Comparison of ENCODE assay signal across 1 cellular context in genomic region chr3:113746069-113746954, GRCh38.
TF ChIP-seq lines count a peak whose summit lies in the region.

NAA50 (minus strand) TSS chr3:113746249; CDS start chr3:113745949, 300 bp downstream.

TF ChIP-seq in HepG2, 621 proteins besides CTCF, POLR2A, EP300 and RAD21 (continued from another document and continues in another):
- TF ChIP-seq IRX3 (CRISPR knock-in tag; IDR thresholded peaks at IDR 0.05; ENCODE audit: borderline replicate concordance, low read depth) (no peak), NPAS2 (CRISPR knock-in tag; IDR thresholded peaks at IDR 0.05; ENCODE audit: borderline replicate concordance) (no peak), TEAD3 (CRISPR knock-in tag; optimal IDR thresholded peaks at IDR 0.05; ENCODE audit: borderline replicate concordance) (peak; percentile 80), HMG20B (CRISPR knock-in tag; conservative IDR thresholded peaks at IDR 0.05) (no peak), ZBTB4 (CRISPR knock-in tag; IDR thresholded peaks at IDR 0.05; ENCODE audit: borderline replicate concordance) (0 out of 2 replicates have a peak, but pooled peaks have one; percentile 6), NR0B2 (CRISPR knock-in tag; IDR thresholded peaks at IDR 0.05) (peak; percentile 83), ZSCAN5A (CRISPR knock-in tag; IDR thresholded peaks at IDR 0.05; ENCODE audit: borderline replicate concordance) (peak; percentile 56; the same call in 1 of the 2 replicates), ZNF776 (CRISPR knock-in tag; IDR thresholded peaks at IDR 0.05) (peak; percentile 82), ZNF614 (CRISPR knock-in tag; IDR thresholded peaks at IDR 0.05; ENCODE audit: borderline replicate concordance) (peak; percentile 49; the same call in 1 of the 2 replicates), AHDC1 (CRISPR knock-in tag; IDR thresholded peaks at IDR 0.05; ENCODE audit: borderline replicate concordance) (no peak), ZNF816 (CRISPR knock-in tag; IDR thresholded peaks at IDR 0.05; ENCODE audit: borderline replicate concordance) (no peak), ZNF766 (CRISPR knock-in tag; IDR thresholded peaks at IDR 0.05; ENCODE audit: borderline replicate concordance) (no peak; the same call in 1 of the 2 replicates), NCOA2 (CRISPR knock-in tag; IDR thresholded peaks at IDR 0.05) (peak; percentile 37; the same call in 1 of the 2 replicates), PAXIP1 (CRISPR knock-in tag; conservative IDR thresholded peaks at IDR 0.05) (peak; percentile 61; the same call in 1 of the 2 replicates), PITX1 (CRISPR knock-in tag; IDR thresholded peaks at IDR 0.05) (no peak; the same call in 1 of the 2 replicates), RORA (CRISPR knock-in tag; IDR thresholded peaks at IDR 0.05) (no peak), SRY (CRISPR knock-in tag; IDR thresholded peaks at IDR 0.05) (no peak; the same call in 1 of the 2 replicates), ZEB1 (IDR thresholded peaks at IDR 0.05; ENCODE audit: insufficient replicate concordance, low read depth) (peak; percentile 17), ZNF660 (CRISPR knock-in tag; IDR thresholded peaks at IDR 0.05; ENCODE audit: borderline replicate concordance, low read depth) (no peak), NFE2 (CRISPR knock-in tag; IDR thresholded peaks at IDR 0.05) (no peak), THAP8 (CRISPR knock-in tag; IDR thresholded peaks at IDR 0.05; ENCODE audit: borderline replicate concordance) (no peak), ZNF335 (CRISPR knock-in tag; IDR thresholded peaks at IDR 0.05) (peak; percentile 60; the same call in 1 of the 2 replicates), WIZ (CRISPR knock-in tag; IDR thresholded peaks at IDR 0.05) (0 out of 2 replicates have a peak, but pooled peaks have one; percentile 20), ZNF615 (CRISPR knock-in tag; IDR thresholded peaks at IDR 0.05; ENCODE audit: borderline replicate concordance) (no peak), ADNP (CRISPR knock-in tag; IDR thresholded peaks at IDR 0.05) (no peak), ZBTB34 (CRISPR knock-in tag; IDR thresholded peaks at IDR 0.05) (peak; percentile 52; the same call in 1 of the 2 replicates), MAF1 (CRISPR knock-in tag; IDR thresholded peaks at IDR 0.05; ENCODE audit: borderline replicate concordance) (0 out of 2 replicates have a peak, but pooled peaks have one; percentile 18), PHB2 (IDR thresholded peaks at IDR 0.05; ENCODE audit: partially characterized antibody) (no peak), RXRA (CRISPR knock-in tag; IDR thresholded peaks at IDR 0.05) (peak; percentile 88), ZNF7 (CRISPR knock-in tag; IDR thresholded peaks at IDR 0.05) (no peak), ZNF788 (CRISPR knock-in tag; IDR thresholded peaks at IDR 0.05; ENCODE audit: borderline replicate concordance) (no peak; the same call in none of the 2 replicates), IRF1 (CRISPR knock-in tag; IDR thresholded peaks at IDR 0.05; ENCODE audit: low read depth) (no peak), POLR2AphosphoS5 (IDR thresholded peaks at IDR 0.05; ENCODE audit: low read depth, low read length) (peak; percentile 74), ZNF354B (CRISPR knock-in tag; IDR thresholded peaks at IDR 0.05) (no peak), ZC3H13 (CRISPR knock-in tag; IDR thresholded peaks at IDR 0.05) (no peak), ZNF143 (CRISPR knock-in tag; IDR thresholded peaks at IDR 0.05) (no peak), ZNF784 (CRISPR knock-in tag; IDR thresholded peaks at IDR 0.05; ENCODE audit: borderline replicate concordance) (peak; percentile 72; the same call in 1 of the 2 replicates), GABPA (IDR thresholded peaks at IDR 0.05; ENCODE audit: low read depth, low read length) (peak; percentile 81), GABPA (CRISPR knock-in tag; IDR thresholded peaks at IDR 0.05; ENCODE audit: low read depth) (peak; percentile 96), ESRRA (CRISPR knock-in tag; IDR thresholded peaks at IDR 0.05; ENCODE audit: low read depth) (peak; percentile 44; the same call in 1 of the 2 replicates), ZSCAN9 (CRISPR knock-in tag; IDR thresholded peaks at IDR 0.05; ENCODE audit: borderline replicate concordance) (0 out of 2 replicates have a peak, but pooled peaks have one; percentile 51), SIN3B (IDR thresholded peaks at IDR 0.05; ENCODE audit: low read length) (no peak), ZNF224 (CRISPR knock-in tag; IDR thresholded peaks at IDR 0.05) (no peak), NCOR1 (IDR thresholded peaks at IDR 0.05; ENCODE audit: borderline replicate concordance, low read length) (peak; percentile 44; the same call in 1 of the 2 replicates)
